12 cellular contexts compared by ENCODE assay signal in genomic region chr11:43937434-43938411, GRCh38. TPM values are rescaled to one million over a fixed set of nuclear protein-coding genes. Genes with fewer than 3 reads are reported as not detected.
A peak's percentile ranks its signal among the peaks of the same experiment; 100 is the strongest.
DNase-seq lines count a peak whose midpoint lies in the region; ATAC-seq, FAIRE-seq and TF ChIP-seq lines count a peak whose summit lies in the region.
"Had no signal": no experiment of that assay in that cellular context is flagged by ENCODE, and none has a peak within 500 bp of the region (broad histone marks: within the 10 kb centered on the region; RNA-seq: fewer than 3 reads in every experiment).

No MANE protein-coding gene starts in this region.

- no peak for TF ChIP-seq POLR2A in HCT116 (IDR thresholded peaks at IDR 0.05; ENCODE audit: borderline replicate concordance, extremely low read depth, insufficient read depth, insufficient read length)
- TF ChIP-seq POLR2A in tibial nerve (IDR thresholded peaks at IDR 0.05), result no peak
- no peak for TF ChIP-seq POLR2A in GM12891 (IDR thresholded peaks at IDR 0.05; ENCODE audit: low read depth, low read length)

- DNase-seq in HCT116 (ENCODE audit: low read depth, low spot score) (peak; percentile 27), WTC11 (ENCODE audit: low spot score) (no peak), hepatocyte (ENCODE audit: low spot score) (no peak), tibial nerve (ENCODE audit: low spot score in 2 of 2) (no peak), KG1 (lab: John Stamatoyannopoulos, UW) (no peak), NCI-H2029 treated with DMSO at 0.1 percent for 48 hours (lab: John Stamatoyannopoulos, UW) (no peak), GM12891 (ENCODE audit: insufficient read length, low spot score) (no peak)
- DNase-seq: NCI-H187 treated with DMSO at 0.1 percent for 48 hours, pancreas, SHP77 treated with DMSO at 0.1 percent for 48 hours had no signal

- no peaks in the 10 kb centered on the region for H3K36me3 ChIP-seq in HCT116 (ENCODE audit: control insufficient read depth in 1 of 2, insufficient read depth in 2 of 2, low read length in 2 of 2)
- H3K36me3 ChIP-seq in hepatocyte (replicated peaks; ENCODE audit: insufficient read depth, low read depth), result no peaks in the 10 kb centered on the region
- H3K36me3 ChIP-seq in tibial nerve, result no peaks in the 10 kb centered on the region
- H3K36me3 ChIP-seq: pancreas had no signal

- TF ChIP-seq EP300 in tibial nerve (IDR thresholded peaks at IDR 0.05), result no peak

- BruUV-seq in HCT116 (replicated peaks; lab: Mats Ljungman, UMichigan), result no TSS peak

- CTCF ChIA-PET in HCT116 (lab: Charles Lee) (no interaction called here), WTC11 (lab: Charles Lee) (interaction anchor here (0.6 kb wide), 1 partner anchor 397 kb away, joined by 3 read pairs; no protein-coding TSS in a partner anchor)

- no peak for TF ChIP-seq RAD21 in HCT116 (IDR thresholded peaks at IDR 0.05; ENCODE audit: low read depth)

- FAIRE-seq in GM12891 (lab: Jason Lieb, UNC), result no peak
- FAIRE-seq: pancreas had no signal

- no peaks in the 10 kb centered on the region for H3K36me3 Mint-ChIP-seq in WTC11
- H3K36me3 Mint-ChIP-seq: brain had no signal

- 61% methylated on average over 13 of the region's 14 CpGs for WGBS in hepatocyte (ENCODE audit: low lambda C conversion rate, missing lambda C conversion rate)
- WGBS in tibial nerve, 2 donors, result 63% methylated on average over 14 of the region's 14 CpGs

- POLR2A ChIA-PET in HCT116 (lab: Charles Lee) (no interaction called here), WTC11 (lab: Charles Lee) (no interaction called here)

- peak overlapping the region; percentile 12; the same call in 1 of the 2 replicates for H3K27ac ChIP-seq in HCT116 (ENCODE audit: low read depth, low read length)
- H3K27ac ChIP-seq in hepatocyte, result peak overlapping the region; percentile 68
- peak overlapping the region; percentile 18 to 40 (median 36) for H3K27ac ChIP-seq in tibial nerve
- H3K27ac ChIP-seq: pancreas had no signal

- no peaks in the 10 kb centered on the region for H3K9me3 Mint-ChIP-seq in WTC11

- H3K4me3 Mint-ChIP-seq in WTC11, result no peak overlapping the region

- H3K4me1 ChIP-seq in HCT116 (ENCODE audit: control insufficient read depth in 1 of 2, insufficient read depth in 2 of 2, low read length in 2 of 2) (peaks cover 12 to 27% of the 10 kb centered on the region in 2 experiments), hepatocyte (ENCODE audit: insufficient read depth) (peaks cover 4% of the 10 kb centered on the region), tibial nerve (peaks cover 0 to 36% (median 5%) of the 10 kb centered on the region in 4 donors)
- H3K4me1 ChIP-seq: pancreas had no signal

- RAD21 ChIA-PET in HCT116 (lab: Charles Lee; ENCODE audit: low non-redundant PET in 1 of 2, low total read pairs in 2 of 2, uncharacterized antibody in 2 of 2, unreplicated experiment in 2 of 2), result no interaction called here

- H4K20me1 ChIP-seq in HCT116 (ENCODE audit: insufficient read depth) (no peaks in the 10 kb centered on the region), hepatocyte (ENCODE audit: insufficient read depth, poor library complexity, severe bottlenecking) (no peaks in the 10 kb centered on the region)

- intact Hi-C loops in HCT116 (cut with micrococcal nuclease), result no loop called here

- H3K4me3 ChIP-seq in HCT116 (replicated peaks in 1 of 2; ENCODE audit: low read depth in 1 of 2, low read length in 2 of 2) (no peak overlapping the region; a peak in 1 of 4 replicates), hepatocyte (no peak overlapping the region), tibial nerve (no peak overlapping the region)
- H3K4me3 ChIP-seq: pancreas had no signal

- TF ChIP-seq CTCF in HCT116 (IDR thresholded peaks at IDR 0.05 in 2 of 3, conservative IDR thresholded peaks at IDR 0.05 in 1 of 3; ENCODE audit: borderline replicate concordance in 1 of 3, insufficient read depth in 1 of 3, low read depth in 2 of 3, low read length in 2 of 3) (peak in 2 of 3 experiments; percentile 29 to 39; a peak in 2 of 6 replicates), WTC11 (IDR thresholded peaks at IDR 0.05) (no peak), hepatocyte (IDR thresholded peaks at IDR 0.05; ENCODE audit: poor library complexity) (no peak), tibial nerve (IDR thresholded peaks at IDR 0.05) (no peak)

- peaks cover 10% of the 10 kb centered on the region for H3K4me1 Mint-ChIP-seq in WTC11

- peak overlapping the region; percentile 30 for H3K9ac ChIP-seq in HCT116 (ENCODE audit: low read length)

- H3K9me2 ChIP-seq in HCT116 (ENCODE audit: insufficient read depth) (no peaks in the 10 kb centered on the region), hepatocyte (replicated peaks; ENCODE audit: insufficient read depth) (no peaks in the 10 kb centered on the region)

- H3K4me2 ChIP-seq in HCT116 (ENCODE audit: low read length), result peak overlapping the region; percentile 62
- H3K4me2 ChIP-seq in hepatocyte, result no peak overlapping the region

- ATAC-seq in HCT116 (peak; percentile 86), WTC11 (no peak), GM18867 (IDR thresholded peaks at IDR 0.05; ENCODE audit: unreplicated experiment) (no peak)

- no peak overlapping the region for H3K27ac Mint-ChIP-seq in WTC11

- H2AFZ ChIP-seq in HCT116 (ENCODE audit: low read depth, low read length, poor library complexity, severe bottlenecking), result peak overlapping the region; percentile 47
- no peak overlapping the region for H2AFZ ChIP-seq in hepatocyte

- no peaks in the 10 kb centered on the region for H3K79me2 ChIP-seq in HCT116 (ENCODE audit: insufficient read depth, low read length)
- no peaks in the 10 kb centered on the region for H3K79me2 ChIP-seq in hepatocyte

- peaks cover 33% of the 10 kb centered on the region for H3K27me3 Mint-ChIP-seq in WTC11 (ENCODE audit: low read depth)

- H3K27me3 ChIP-seq in HCT116 (ENCODE audit: insufficient read depth, low read length), result no peaks in the 10 kb centered on the region
- peaks cover 13% of the 10 kb centered on the region for H3K27me3 ChIP-seq in hepatocyte
- no peaks in the 10 kb centered on the region for H3K27me3 ChIP-seq in tibial nerve

- no peaks in the 10 kb centered on the region for H3K9me3 ChIP-seq in HCT116 (ENCODE audit: control insufficient read depth in 1 of 2, insufficient read depth in 1 of 2, low read depth in 1 of 2, low read length in 2 of 2)
- H3K9me3 ChIP-seq in hepatocyte (ENCODE audit: low read depth), result no peaks in the 10 kb centered on the region
- no peaks in the 10 kb centered on the region for H3K9me3 ChIP-seq in tibial nerve
- H3K9me3 ChIP-seq: pancreas had no signal

TF ChIP-seq in HCT116, 20 proteins besides CTCF, POLR2A, EP300 and RAD21:
- peak; percentile 27; the same call in 1 of the 2 replicates for TF ChIP-seq EGR1 (IDR thresholded peaks at IDR 0.05; ENCODE audit: low read depth)
- no peak for TF ChIP-seq JUND (IDR thresholded peaks at IDR 0.05)

TF ChIP-seq in WTC11, 78 proteins besides CTCF, POLR2A, EP300 and RAD21:
- TF ChIP-seq ESRRA (CRISPR knock-in tag; IDR thresholded peaks at IDR 0.05; ENCODE audit: borderline replicate concordance), result peak; percentile 66; the same call in 1 of the 2 replicates
- TF ChIP-seq HMGA2 (CRISPR knock-in tag; IDR thresholded peaks at IDR 0.05), result no peak

TF ChIP-seq in GM12891, 5 proteins besides CTCF, POLR2A, EP300 and RAD21:
- no peak for TF ChIP-seq POU2F2 (IDR thresholded peaks at IDR 0.05; ENCODE audit: low read depth, low read length)

RNA-seq across cellular contexts. Expression of gene C11orf96, which starts 4.7 kb away (rescaled TPM):
- total RNA-seq in HCT116 (2021; ENCODE audit: unreplicated experiment) (0.34 TPM), WTC11 (2021) (2.9 to 3.2 TPM (median 2.9 TPM) in 3 replicates), hepatocyte (23.2 and 30.7 TPM in 2 replicates), tibial nerve (100 to 1,000 TPM; 127 to 220 (median 157) TPM)
- not detected in 2 replicates for polyA plus RNA-seq in HCT116 (2012)
- polyA plus RNA-seq in hepatocyte, result 9.3 and 13.3 TPM in 2 replicates
- 0.51 TPM for polyA plus RNA-seq in GM12891 (2012; ENCODE audit: low read depth, missing spikeins)

RNA-seq across cellular contexts. Expression of gene ALKBH3, which starts 57.1 kb away (rescaled TPM):
- total RNA-seq in HCT116 (2021; ENCODE audit: unreplicated experiment), result 36.7 TPM
- polyA plus RNA-seq in HCT116 (2012), result 26.9 and 33.8 TPM in 2 replicates
- total RNA-seq in WTC11 (2021), result 11.0 to 13.3 TPM (median 12.3 TPM) in 3 replicates
- 22.0 and 27.2 TPM in 2 replicates for total RNA-seq in hepatocyte
- polyA plus RNA-seq in hepatocyte, result 18.2 and 23.8 TPM in 2 replicates
- 10 to 100 TPM; 30.4 to 45.0 (median 38.0) TPM for total RNA-seq in tibial nerve
- 30.5 TPM for polyA plus RNA-seq in GM12891 (2012; ENCODE audit: low read depth, missing spikeins)

Comparison
In these comparisons a context has a peak if more than half of its experiments do, and no peak if none do; other contexts are left out.
1. H3K27ac ChIP-seq: peak in every context shown above with its lines; median percentile 68 in hepatocyte; 36 in tibial nerve; 12 in HCT116.
2. CTCF ChIP-seq: peak in HCT116 (2 of 3); none in WTC11 (single experiment), hepatocyte (single experiment) and tibial nerve (0 of 5).
3. Of the 4 proteins assayed by ChIP-seq in both WTC11 and HCT116: peak only in WTC11: none; only in HCT116: CTCF; in both: none; in neither: 3.